ENCODE assay signal across 15 cellular contexts in genomic region chr3:159782724-159783421, GRCh38. TPM values are rescaled to one million over a fixed set of nuclear protein-coding genes. Genes with fewer than 3 reads are reported as not detected.
DNase-seq lines count a peak whose midpoint lies in the region; ATAC-seq and TF ChIP-seq lines count a peak whose summit lies in the region.
"Had no signal": no experiment of that assay in that cellular context is flagged by ENCODE, and none has a peak within 500 bp of the region (broad histone marks: within the 10 kb centered on the region; RNA-seq: fewer than 3 reads in every experiment).

No MANE protein-coding gene starts in this region.

- WGBS in hepatocyte (ENCODE audit: low lambda C conversion rate, missing lambda C conversion rate), result 65% methylated on average over 5 of the region's 5 CpGs

- TF ChIP-seq CTCF in RWPE2 (IDR thresholded peaks at IDR 0.05; ENCODE audit: poor library complexity, severe bottlenecking) (no peak), left lung (IDR thresholded peaks at IDR 0.05) (no peak), tibial artery (IDR thresholded peaks at IDR 0.05) (no peak), hepatocyte (IDR thresholded peaks at IDR 0.05; ENCODE audit: poor library complexity) (no peak)

- intact Hi-C loops in left lung (cut with DNase I), result no loop called here
- intact Hi-C loops in tibial artery (cut with DNase I; ENCODE audit: low total_unique reads), result no loop called here

- no peak overlapping the region for H3K4me3 ChIP-seq in RWPE2 (ENCODE audit: severe bottlenecking)
- no peak overlapping the region for H3K4me3 ChIP-seq in left lung
- H3K4me3 ChIP-seq in tibial artery, result no peak overlapping the region
- H3K4me3 ChIP-seq in hepatocyte, result no peak overlapping the region
- H3K4me3 ChIP-seq: GM12878 had no signal

- H3K27ac ChIP-seq in RWPE2 (ENCODE audit: poor library complexity, severe bottlenecking) (peak overlapping the region; percentile 81), left lung (peak overlapping the region in 1 of 2 donors; percentile 74), tibial artery (peak overlapping the region in 1 of 2 donors; percentile 92), hepatocyte (no peak overlapping the region)

- no peak overlapping the region for H2AFZ ChIP-seq in hepatocyte

- peaks cover 59% of the 10 kb centered on the region for H3K4me1 ChIP-seq in RWPE2 (ENCODE audit: insufficient read depth, poor library complexity, severe bottlenecking)
- peaks cover 7 to 17% of the 10 kb centered on the region in 2 donors for H3K4me1 ChIP-seq in left lung
- peaks cover 5 to 99% (median 45%) of the 10 kb centered on the region in 4 donors for H3K4me1 ChIP-seq in tibial artery
- H3K4me1 ChIP-seq in hepatocyte (ENCODE audit: insufficient read depth), result peaks cover 33% of the 10 kb centered on the region

- H4K20me1 ChIP-seq in hepatocyte (ENCODE audit: insufficient read depth, poor library complexity, severe bottlenecking), result no peaks in the 10 kb centered on the region

- DNase-seq in SHP77 (lab: John Stamatoyannopoulos, UW), result peak; percentile 35 to 55
- no peak for DNase-seq in SHP77 treated with DMSO at 0.1 percent for 48 hours (lab: John Stamatoyannopoulos, UW)
- no peak for DNase-seq in RWPE2 (ENCODE audit: low spot score)
- no peak for DNase-seq in left lung
- DNase-seq in tibial artery, result no peak
- DNase-seq in hepatocyte (ENCODE audit: low spot score), result no peak
- DNase-seq: activated T-cell treated with anti-CD3 and anti-CD28 coated beads, Interleukin-2, amount 50 U/mL, for 48 hours; caudate nucleus; CD4-positive, CD25-positive, alpha-beta regulatory T cell; effector memory CD8-positive, alpha-beta T cell; H7; NCI-H446 treated with DMSO at 0.1 percent for 48 hours had no signal

- no peaks in the 10 kb centered on the region for H3K9me3 ChIP-seq in RWPE2 (ENCODE audit: severe bottlenecking)
- no peaks in the 10 kb centered on the region for H3K9me3 ChIP-seq in left lung
- H3K9me3 ChIP-seq in tibial artery, result no peaks in the 10 kb centered on the region
- no peaks in the 10 kb centered on the region for H3K9me3 ChIP-seq in hepatocyte (ENCODE audit: low read depth)

- H3K9me2 ChIP-seq in hepatocyte (replicated peaks; ENCODE audit: insufficient read depth), result no peaks in the 10 kb centered on the region

- H3K27me3 ChIP-seq in RWPE2 (ENCODE audit: insufficient read depth, poor library complexity, severe bottlenecking) (no peaks in the 10 kb centered on the region), left lung (no peaks in the 10 kb centered on the region), tibial artery (no peaks in the 10 kb centered on the region), hepatocyte (no peaks in the 10 kb centered on the region)

- peaks cover 7% of the 10 kb centered on the region for H3K79me2 ChIP-seq in hepatocyte

- ATAC-seq in RWPE2 (ENCODE audit: low read depth) (no peak), left lung (peak; percentile 3), GM19023 (IDR thresholded peaks at IDR 0.05; ENCODE audit: unreplicated experiment) (no peak), GM18868 (IDR thresholded peaks at IDR 0.05; ENCODE audit: unreplicated experiment) (no peak)
- ATAC-seq: effector memory CD8-positive, alpha-beta T cell had no signal

- H3K4me2 ChIP-seq in hepatocyte, result no peak overlapping the region

- no peaks in the 10 kb centered on the region; the same call in none of the 2 replicates for H3K36me3 ChIP-seq in RWPE2 (ENCODE audit: low read depth)
- H3K36me3 ChIP-seq in left lung, result no peaks in the 10 kb centered on the region
- no peaks in the 10 kb centered on the region for H3K36me3 ChIP-seq in tibial artery
- no peaks in the 10 kb centered on the region for H3K36me3 ChIP-seq in hepatocyte (replicated peaks; ENCODE audit: insufficient read depth, low read depth)

RNA-seq across cellular contexts. Expression of gene SCHIP1, which starts 56.8 kb away (rescaled TPM):
- 1 to 10 TPM; 5.8 to 6.2 TPM for total RNA-seq in left lung
- total RNA-seq in hepatocyte, result 3.8 and 12.6 TPM in 2 replicates
- polyA plus RNA-seq in hepatocyte, result 4.3 and 5.2 TPM in 2 replicates
- total RNA-seq: CD4-positive, CD25-positive, alpha-beta regulatory T cell had no signal
- polyA plus RNA-seq: CD4-positive, CD25-positive, alpha-beta regulatory T cell had no signal

Comparison
In these comparisons a context has a peak if more than half of its experiments do, and no peak if none do; other contexts are left out.
1. DNase-seq: peak in SHP77 (2 of 2); none in SHP77 treated with DMSO at 0.1 percent for 48 hours (single experiment), RWPE2 (single experiment), left lung (0 of 2), tibial artery (0 of 2) and hepatocyte (single experiment).